In the genomic region with DNA sequence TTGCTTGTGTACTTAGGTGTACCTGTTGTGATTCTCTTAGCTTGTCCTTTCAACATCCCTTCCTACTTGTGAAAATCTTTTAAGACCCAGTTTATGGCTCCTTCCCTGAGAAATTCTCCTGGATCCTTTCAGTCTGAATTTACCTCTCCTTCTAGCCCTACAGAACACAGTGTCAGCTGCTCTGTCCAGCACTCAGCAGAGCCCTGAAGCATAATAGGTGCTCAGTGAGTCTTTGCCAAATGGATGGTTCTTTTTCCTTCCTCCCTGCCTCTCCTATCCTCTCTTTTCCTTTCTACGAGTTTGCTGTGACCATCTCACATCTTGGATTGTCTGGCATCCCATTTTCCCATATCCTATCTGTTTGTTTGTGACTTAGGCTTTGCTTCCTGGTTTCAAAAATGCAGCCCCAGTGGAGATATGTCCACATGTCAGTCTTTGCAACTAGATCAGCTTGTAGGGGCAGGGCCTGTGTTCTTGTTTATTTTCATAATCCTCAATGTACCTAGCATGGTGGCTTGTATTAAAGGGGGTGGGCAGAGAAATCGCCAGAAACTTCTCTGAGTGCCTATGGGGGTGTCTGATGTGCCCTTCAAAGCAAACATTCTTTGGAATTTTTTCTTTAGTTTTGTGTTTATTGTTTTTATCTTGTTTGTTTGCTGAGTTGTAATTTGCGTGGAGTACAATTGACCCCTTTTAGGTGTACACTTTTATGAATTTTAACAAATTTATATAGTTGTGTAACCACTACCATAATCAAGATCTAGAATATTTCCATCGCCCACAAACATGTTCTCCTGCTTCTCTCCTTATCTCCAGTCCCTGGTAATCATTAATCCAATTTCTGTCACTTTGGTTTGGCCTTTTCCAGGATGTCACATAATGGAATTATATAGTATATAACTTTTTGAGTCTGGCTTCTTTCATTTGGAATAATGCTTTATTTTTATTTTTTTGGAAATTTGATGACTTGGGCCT, we compare ENCODE assay signal across 1 cellular context.
TF ChIP-seq lines count a peak whose summit lies in the region.

No MANE protein-coding gene starts in this region.

TF ChIP-seq in HepG2, 621 proteins besides CTCF, POLR2A, EP300 and RAD21 (continued from another document and continues in another):
- TF ChIP-seq, protein P1, sequence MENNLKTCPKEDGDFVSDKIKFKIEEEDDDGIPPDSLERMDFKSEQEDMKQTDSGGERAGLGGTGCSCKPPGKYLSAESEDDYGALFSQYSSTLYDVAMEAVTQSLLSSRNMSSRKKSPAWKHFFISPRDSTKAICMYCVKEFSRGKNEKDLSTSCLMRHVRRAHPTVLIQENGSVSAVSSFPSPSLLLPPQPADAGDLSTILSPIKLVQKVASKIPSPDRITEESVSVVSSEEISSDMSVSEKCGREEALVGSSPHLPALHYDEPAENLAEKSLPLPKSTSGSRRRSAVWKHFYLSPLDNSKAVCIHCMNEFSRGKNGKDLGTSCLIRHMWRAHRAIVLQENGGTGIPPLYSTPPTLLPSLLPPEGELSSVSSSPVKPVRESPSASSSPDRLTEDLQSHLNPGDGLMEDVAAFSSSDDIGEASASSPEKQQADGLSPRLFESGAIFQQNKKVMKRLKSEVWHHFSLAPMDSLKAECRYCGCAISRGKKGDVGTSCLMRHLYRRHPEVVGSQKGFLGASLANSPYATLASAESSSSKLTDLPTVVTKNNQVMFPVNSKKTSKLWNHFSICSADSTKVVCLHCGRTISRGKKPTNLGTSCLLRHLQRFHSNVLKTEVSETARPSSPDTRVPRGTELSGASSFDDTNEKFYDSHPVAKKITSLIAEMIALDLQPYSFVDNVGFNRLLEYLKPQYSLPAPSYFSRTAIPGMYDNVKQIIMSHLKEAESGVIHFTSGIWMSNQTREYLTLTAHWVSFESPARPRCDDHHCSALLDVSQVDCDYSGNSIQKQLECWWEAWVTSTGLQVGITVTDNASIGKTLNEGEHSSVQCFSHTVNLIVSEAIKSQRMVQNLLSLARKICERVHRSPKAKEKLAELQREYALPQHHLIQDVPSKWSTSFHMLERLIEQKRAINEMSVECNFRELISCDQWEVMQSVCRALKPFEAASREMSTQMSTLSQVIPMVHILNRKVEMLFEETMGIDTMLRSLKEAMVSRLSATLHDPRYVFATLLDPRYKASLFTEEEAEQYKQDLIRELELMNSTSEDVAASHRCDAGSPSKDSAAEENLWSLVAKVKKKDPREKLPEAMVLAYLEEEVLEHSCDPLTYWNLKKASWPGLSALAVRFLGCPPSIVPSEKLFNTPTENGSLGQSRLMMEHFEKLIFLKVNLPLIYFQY (CRISPR knock-in tag; IDR thresholded peaks at IDR 0.05; ENCODE audit: borderline replicate concordance), result no peak
- TF ChIP-seq YEATS4 (CRISPR knock-in tag; IDR thresholded peaks at IDR 0.05; ENCODE audit: borderline replicate concordance), result 0 out of 2 replicates have a peak, but pooled peaks have one; percentile 34
- TF ChIP-seq ZNF33B (CRISPR knock-in tag; IDR thresholded peaks at IDR 0.05), result no peak
- no peak for TF ChIP-seq SATB2 (CRISPR knock-in tag; IDR thresholded peaks at IDR 0.05)
- TF ChIP-seq, protein P2, sequence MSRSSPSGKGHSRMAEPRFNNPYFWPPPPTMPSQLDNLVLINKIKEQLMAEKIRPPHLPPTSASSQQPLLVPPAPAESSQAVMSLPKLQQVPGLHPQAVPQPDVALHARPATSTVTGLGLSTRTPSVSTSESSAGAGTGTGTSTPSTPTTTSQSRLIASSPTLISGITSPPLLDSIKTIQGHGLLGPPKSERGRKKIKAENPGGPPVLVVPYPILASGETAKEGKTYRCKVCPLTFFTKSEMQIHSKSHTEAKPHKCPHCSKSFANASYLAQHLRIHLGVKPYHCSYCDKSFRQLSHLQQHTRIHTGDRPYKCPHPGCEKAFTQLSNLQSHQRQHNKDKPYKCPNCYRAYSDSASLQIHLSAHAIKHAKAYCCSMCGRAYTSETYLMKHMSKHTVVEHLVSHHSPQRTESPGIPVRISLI (CRISPR knock-in tag; IDR thresholded peaks at IDR 0.05; ENCODE audit: borderline replicate concordance), result no peak
- TF ChIP-seq, protein P3, sequence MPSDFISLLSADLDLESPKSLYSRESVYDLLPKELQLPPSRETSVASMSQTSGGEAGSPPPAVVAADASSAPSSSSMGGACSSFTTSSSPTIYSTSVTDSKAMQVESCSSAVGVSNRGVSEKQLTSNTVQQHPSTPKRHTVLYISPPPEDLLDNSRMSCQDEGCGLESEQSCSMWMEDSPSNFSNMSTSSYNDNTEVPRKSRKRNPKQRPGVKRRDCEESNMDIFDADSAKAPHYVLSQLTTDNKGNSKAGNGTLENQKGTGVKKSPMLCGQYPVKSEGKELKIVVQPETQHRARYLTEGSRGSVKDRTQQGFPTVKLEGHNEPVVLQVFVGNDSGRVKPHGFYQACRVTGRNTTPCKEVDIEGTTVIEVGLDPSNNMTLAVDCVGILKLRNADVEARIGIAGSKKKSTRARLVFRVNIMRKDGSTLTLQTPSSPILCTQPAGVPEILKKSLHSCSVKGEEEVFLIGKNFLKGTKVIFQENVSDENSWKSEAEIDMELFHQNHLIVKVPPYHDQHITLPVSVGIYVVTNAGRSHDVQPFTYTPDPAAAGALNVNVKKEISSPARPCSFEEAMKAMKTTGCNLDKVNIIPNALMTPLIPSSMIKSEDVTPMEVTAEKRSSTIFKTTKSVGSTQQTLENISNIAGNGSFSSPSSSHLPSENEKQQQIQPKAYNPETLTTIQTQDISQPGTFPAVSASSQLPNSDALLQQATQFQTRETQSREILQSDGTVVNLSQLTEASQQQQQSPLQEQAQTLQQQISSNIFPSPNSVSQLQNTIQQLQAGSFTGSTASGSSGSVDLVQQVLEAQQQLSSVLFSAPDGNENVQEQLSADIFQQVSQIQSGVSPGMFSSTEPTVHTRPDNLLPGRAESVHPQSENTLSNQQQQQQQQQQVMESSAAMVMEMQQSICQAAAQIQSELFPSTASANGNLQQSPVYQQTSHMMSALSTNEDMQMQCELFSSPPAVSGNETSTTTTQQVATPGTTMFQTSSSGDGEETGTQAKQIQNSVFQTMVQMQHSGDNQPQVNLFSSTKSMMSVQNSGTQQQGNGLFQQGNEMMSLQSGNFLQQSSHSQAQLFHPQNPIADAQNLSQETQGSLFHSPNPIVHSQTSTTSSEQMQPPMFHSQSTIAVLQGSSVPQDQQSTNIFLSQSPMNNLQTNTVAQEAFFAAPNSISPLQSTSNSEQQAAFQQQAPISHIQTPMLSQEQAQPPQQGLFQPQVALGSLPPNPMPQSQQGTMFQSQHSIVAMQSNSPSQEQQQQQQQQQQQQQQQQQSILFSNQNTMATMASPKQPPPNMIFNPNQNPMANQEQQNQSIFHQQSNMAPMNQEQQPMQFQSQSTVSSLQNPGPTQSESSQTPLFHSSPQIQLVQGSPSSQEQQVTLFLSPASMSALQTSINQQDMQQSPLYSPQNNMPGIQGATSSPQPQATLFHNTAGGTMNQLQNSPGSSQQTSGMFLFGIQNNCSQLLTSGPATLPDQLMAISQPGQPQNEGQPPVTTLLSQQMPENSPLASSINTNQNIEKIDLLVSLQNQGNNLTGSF (CRISPR knock-in tag; IDR thresholded peaks at IDR 0.05), result no peak
- TF ChIP-seq KDM3A (CRISPR knock-in tag; IDR thresholded peaks at IDR 0.05; ENCODE audit: low read depth), result 0 out of 2 replicates have a peak, but pooled peaks have one; percentile 12
- TF ChIP-seq, protein P4, sequence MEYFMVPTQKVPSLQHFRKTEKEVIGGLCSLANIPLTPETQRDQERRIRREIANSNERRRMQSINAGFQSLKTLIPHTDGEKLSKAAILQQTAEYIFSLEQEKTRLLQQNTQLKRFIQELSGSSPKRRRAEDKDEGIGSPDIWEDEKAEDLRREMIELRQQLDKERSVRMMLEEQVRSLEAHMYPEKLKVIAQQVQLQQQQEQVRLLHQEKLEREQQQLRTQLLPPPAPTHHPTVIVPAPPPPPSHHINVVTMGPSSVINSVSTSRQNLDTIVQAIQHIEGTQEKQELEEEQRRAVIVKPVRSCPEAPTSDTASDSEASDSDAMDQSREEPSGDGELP (IDR thresholded peaks at IDR 0.05; ENCODE audit: borderline replicate concordance, low read depth), result peak; percentile 13; the same call in 1 of the 2 replicates
- TF ChIP-seq GZF1 (CRISPR knock-in tag; IDR thresholded peaks at IDR 0.05), result no peak
- TF ChIP-seq, protein P5, sequence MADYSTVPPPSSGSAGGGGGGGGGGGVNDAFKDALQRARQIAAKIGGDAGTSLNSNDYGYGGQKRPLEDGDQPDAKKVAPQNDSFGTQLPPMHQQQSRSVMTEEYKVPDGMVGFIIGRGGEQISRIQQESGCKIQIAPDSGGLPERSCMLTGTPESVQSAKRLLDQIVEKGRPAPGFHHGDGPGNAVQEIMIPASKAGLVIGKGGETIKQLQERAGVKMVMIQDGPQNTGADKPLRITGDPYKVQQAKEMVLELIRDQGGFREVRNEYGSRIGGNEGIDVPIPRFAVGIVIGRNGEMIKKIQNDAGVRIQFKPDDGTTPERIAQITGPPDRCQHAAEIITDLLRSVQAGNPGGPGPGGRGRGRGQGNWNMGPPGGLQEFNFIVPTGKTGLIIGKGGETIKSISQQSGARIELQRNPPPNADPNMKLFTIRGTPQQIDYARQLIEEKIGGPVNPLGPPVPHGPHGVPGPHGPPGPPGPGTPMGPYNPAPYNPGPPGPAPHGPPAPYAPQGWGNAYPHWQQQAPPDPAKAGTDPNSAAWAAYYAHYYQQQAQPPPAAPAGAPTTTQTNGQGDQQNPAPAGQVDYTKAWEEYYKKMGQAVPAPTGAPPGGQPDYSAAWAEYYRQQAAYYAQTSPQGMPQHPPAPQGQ (CRISPR knock-in tag; IDR thresholded peaks at IDR 0.05; ENCODE audit: borderline replicate concordance), result no peak
- TF ChIP-seq ZNF572 (CRISPR knock-in tag; IDR thresholded peaks at IDR 0.05), result no peak
- no peak for TF ChIP-seq MBNL3 (CRISPR knock-in tag; conservative IDR thresholded peaks at IDR 0.05)
- TF ChIP-seq, protein P6, sequence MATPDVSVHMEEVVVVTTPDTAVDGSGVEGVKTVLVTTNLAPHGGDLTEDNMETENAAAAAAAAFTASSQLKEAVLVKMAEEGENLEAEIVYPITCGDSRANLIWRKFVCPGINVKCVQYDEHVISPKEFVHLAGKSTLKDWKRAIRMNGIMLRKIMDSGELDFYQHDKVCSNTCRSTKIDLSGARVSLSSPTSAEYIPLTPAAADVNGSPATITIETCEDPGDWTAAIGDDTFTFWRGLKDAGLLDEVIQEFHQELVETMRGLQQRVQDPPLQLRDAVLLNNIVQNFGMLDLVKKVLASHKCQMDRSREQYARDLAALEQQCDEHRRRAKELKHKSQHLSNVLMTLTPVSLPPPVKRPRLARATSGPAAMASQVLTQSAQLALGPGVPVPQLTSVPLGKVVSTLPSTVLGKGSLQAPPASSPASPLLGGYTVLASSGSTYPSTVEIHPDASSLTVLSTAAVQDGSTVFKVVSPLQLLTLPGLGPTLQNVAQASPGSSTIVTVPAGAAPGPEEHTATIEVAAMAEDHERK (CRISPR knock-in tag; IDR thresholded peaks at IDR 0.05; ENCODE audit: low read depth), result no peak
- no peak for TF ChIP-seq ZBTB7B (CRISPR knock-in tag; IDR thresholded peaks at IDR 0.05)
- TF ChIP-seq TOE1 (CRISPR knock-in tag; IDR thresholded peaks at IDR 0.05), result no peak
- TF ChIP-seq, protein P7, sequence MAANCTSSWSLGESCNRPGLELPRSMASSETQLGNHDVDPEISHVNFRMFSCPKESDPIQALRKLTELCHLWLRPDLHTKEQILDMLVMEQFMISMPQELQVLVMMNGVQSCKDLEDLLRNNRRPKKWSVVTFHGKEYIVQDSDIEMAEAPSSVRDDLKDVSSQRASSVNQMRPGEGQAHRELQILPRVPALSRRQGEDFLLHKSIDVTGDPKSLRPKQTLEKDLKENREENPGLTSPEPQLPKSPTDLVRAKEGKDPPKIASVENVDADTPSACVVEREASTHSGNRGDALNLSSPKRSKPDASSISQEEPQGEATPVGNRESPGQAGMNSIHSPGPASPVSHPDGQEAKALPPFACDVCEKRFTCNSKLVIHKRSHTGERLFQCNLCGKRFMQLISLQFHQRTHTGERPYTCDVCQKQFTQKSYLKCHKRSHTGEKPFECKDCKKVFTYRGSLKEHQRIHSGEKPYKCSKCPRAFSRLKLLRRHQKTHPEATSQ (CRISPR knock-in tag; IDR thresholded peaks at IDR 0.05; ENCODE audit: borderline replicate concordance), result no peak
- no peak for TF ChIP-seq ATRX (CRISPR knock-in tag; IDR thresholded peaks at IDR 0.05; ENCODE audit: borderline replicate concordance)
- no peak for TF ChIP-seq KDM5A (IDR thresholded peaks at IDR 0.05; ENCODE audit: borderline replicate concordance, low read length)
- TF ChIP-seq, protein P8, sequence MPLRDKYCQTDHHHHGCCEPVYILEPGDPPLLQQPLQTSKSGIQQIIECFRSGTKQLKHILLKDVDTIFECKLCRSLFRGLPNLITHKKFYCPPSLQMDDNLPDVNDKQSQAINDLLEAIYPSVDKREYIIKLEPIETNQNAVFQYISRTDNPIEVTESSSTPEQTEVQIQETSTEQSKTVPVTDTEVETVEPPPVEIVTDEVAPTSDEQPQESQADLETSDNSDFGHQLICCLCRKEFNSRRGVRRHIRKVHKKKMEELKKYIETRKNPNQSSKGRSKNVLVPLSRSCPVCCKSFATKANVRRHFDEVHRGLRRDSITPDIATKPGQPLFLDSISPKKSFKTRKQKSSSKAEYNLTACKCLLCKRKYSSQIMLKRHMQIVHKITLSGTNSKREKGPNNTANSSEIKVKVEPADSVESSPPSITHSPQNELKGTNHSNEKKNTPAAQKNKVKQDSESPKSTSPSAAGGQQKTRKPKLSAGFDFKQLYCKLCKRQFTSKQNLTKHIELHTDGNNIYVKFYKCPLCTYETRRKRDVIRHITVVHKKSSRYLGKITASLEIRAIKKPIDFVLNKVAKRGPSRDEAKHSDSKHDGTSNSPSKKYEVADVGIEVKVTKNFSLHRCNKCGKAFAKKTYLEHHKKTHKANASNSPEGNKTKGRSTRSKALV (CRISPR knock-in tag; IDR thresholded peaks at IDR 0.05), result 0 out of 2 replicates have a peak, but pooled peaks have one; percentile 70
- TF ChIP-seq SMAD3 (CRISPR knock-in tag; IDR thresholded peaks at IDR 0.05), result peak; percentile 47; the same call in 1 of the 2 replicates
- 0 out of 2 replicates have a peak, but pooled peaks have one; percentile 7 for TF ChIP-seq BCL6 (CRISPR knock-in tag; IDR thresholded peaks at IDR 0.05)
- TF ChIP-seq GATAD1 (CRISPR knock-in tag; IDR thresholded peaks at IDR 0.05), result no peak
- no peak for TF ChIP-seq ZNF253 (CRISPR knock-in tag; IDR thresholded peaks at IDR 0.05; ENCODE audit: borderline replicate concordance)
- 0 out of 2 replicates have a peak, but pooled peaks have one; percentile 24 for TF ChIP-seq ZFY (CRISPR knock-in tag; IDR thresholded peaks at IDR 0.05)
- TF ChIP-seq, protein P9, sequence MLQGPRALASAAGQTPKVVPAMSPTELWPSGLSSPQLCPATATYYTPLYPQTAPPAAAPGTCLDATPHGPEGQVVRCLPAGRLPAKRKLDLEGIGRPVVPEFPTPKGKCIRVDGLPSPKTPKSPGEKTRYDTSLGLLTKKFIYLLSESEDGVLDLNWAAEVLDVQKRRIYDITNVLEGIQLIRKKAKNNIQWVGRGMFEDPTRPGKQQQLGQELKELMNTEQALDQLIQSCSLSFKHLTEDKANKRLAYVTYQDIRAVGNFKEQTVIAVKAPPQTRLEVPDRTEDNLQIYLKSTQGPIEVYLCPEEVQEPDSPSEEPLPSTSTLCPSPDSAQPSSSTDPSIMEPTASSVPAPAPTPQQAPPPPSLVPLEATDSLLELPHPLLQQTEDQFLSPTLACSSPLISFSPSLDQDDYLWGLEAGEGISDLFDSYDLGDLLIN (CRISPR knock-in tag; IDR thresholded peaks at IDR 0.05; ENCODE audit: borderline replicate concordance), result no peak
- no peak for TF ChIP-seq PPARG (CRISPR knock-in tag; conservative IDR thresholded peaks at IDR 0.05)
- TF ChIP-seq BRD4 (CRISPR knock-in tag; IDR thresholded peaks at IDR 0.05), result 0 out of 2 replicates have a peak, but pooled peaks have one; percentile 27
- TF ChIP-seq SUZ12 (IDR thresholded peaks at IDR 0.05; ENCODE audit: low read depth, low read length), result no peak
